Comparison of ENCODE assay signal across 4 cellular contexts in genomic region chrX:152823657-152824056, GRCh38.
TF ChIP-seq lines count a peak whose summit lies in the region.

No MANE protein-coding gene starts in this region.

TF ChIP-seq in A549, 52 proteins besides CTCF, POLR2A, EP300 and RAD21:
- TF ChIP-seq MAZ (IDR thresholded peaks at IDR 0.05; ENCODE audit: borderline replicate concordance, low read depth, low read length): no peak

TF ChIP-seq in HEK293, 187 proteins besides CTCF, POLR2A, EP300 and RAD21:
- TF ChIP-seq ZNF777 (tag by site-specific recombination; IDR thresholded peaks at IDR 0.05; ENCODE audit: borderline replicate concordance) (peak; percentile 30; the same call in 1 of the 2 replicates), OSR2 (tag by site-specific recombination; IDR thresholded peaks at IDR 0.05) (no peak)
TF ChIP-seq in HEK293: peak in this region for 1.

TF ChIP-seq in K562, 482 proteins besides CTCF, POLR2A, EP300 and RAD21:
- TF ChIP-seq ZNF764 (CRISPR knock-in tag; IDR thresholded peaks at IDR 0.05; ENCODE audit: low read depth) (no peak), RERE (CRISPR knock-in tag; IDR thresholded peaks at IDR 0.05; ENCODE audit: borderline replicate concordance) (no peak), ATF3 (IDR thresholded peaks at IDR 0.05) (no peak), ATF3 (CRISPR knock-in tag; conservative IDR thresholded peaks at IDR 0.05) (no peak), EHMT2 (IDR thresholded peaks at IDR 0.05) (no peak), RFX5 (IDR thresholded peaks at IDR 0.05; ENCODE audit: low read depth, low read length) (no peak), ZNF507 (tag; conservative IDR thresholded peaks at IDR 0.05) (no peak), CTCFL (IDR thresholded peaks at IDR 0.05; ENCODE audit: borderline replicate concordance, insufficient read depth, low read depth, low read length, poor library complexity, severe bottlenecking) (peak; percentile 14)

TF ChIP-seq in liver, 16 proteins besides CTCF, POLR2A, EP300 and RAD21:
- TF ChIP-seq NR2F2 (IDR thresholded peaks at IDR 0.05): no peak
- peak; percentile 66 to 73 for TF ChIP-seq HNF4A (conservative IDR thresholded peaks at IDR 0.05)
- no peak for TF ChIP-seq FOXA2 (IDR thresholded peaks at IDR 0.05)
- no peak for TF ChIP-seq EGR1 (IDR thresholded peaks at IDR 0.05; ENCODE audit: low read depth in 2 of 2)
- peak; percentile 22 for TF ChIP-seq SP1 (IDR thresholded peaks at IDR 0.05)
- no peak for TF ChIP-seq JUND (IDR thresholded peaks at IDR 0.05)
- TF ChIP-seq RXRA (IDR thresholded peaks at IDR 0.05): peak in 1 of 2 donors; percentile 51
- no peak for TF ChIP-seq ZBTB33 (IDR thresholded peaks at IDR 0.05)
- TF ChIP-seq ATF3 (IDR thresholded peaks at IDR 0.05): no peak
- TF ChIP-seq TAF1 (conservative IDR thresholded peaks at IDR 0.05): no peak
- no peak for TF ChIP-seq YY1 (IDR thresholded peaks at IDR 0.05)
- no peak for TF ChIP-seq FOXA1 (IDR thresholded peaks at IDR 0.05)
- no peak for TF ChIP-seq MAX (IDR thresholded peaks at IDR 0.05)
- no peak for TF ChIP-seq REST (IDR thresholded peaks at IDR 0.05)
- TF ChIP-seq HNF4G (IDR thresholded peaks at IDR 0.05): no peak
